Comparison of ENCODE assay signal across 9 cellular contexts in genomic region chr17:76529643-76530488, GRCh38. TPM values are rescaled to one million over a fixed set of nuclear protein-coding genes. Genes with fewer than 3 reads are reported as not detected.
A peak's percentile ranks its signal among the peaks of the same experiment; 100 is the strongest.
DNase-seq lines count a peak whose midpoint lies in the region; TF ChIP-seq lines count a peak whose summit lies in the region.
"Had no signal": no experiment of that assay in that cellular context is flagged by ENCODE, and none has a peak within 500 bp of the region (broad histone marks: within the 10 kb centered on the region; RNA-seq: fewer than 3 reads in every experiment).

No MANE protein-coding gene starts in this region.

- H2AFZ ChIP-seq in OCI-LY7 (ENCODE audit: low read length), result peak overlapping the region; percentile 82

- CTCF ChIA-PET in A673 (lab: Charles Lee), result no interaction called here
- CTCF ChIA-PET in OCI-LY7 (lab: Charles Lee; ENCODE audit: unreplicated experiment), result interaction anchor here (0.6 kb wide), 2 partner anchors 17 to 148 kb away, joined by 3 read pairs; no protein-coding TSS in a partner anchor

- peak overlapping the region; percentile 54 for H3K27ac ChIP-seq in A673 (ENCODE audit: low read depth, low read length, poor library complexity, severe bottlenecking)
- H3K27ac ChIP-seq in OCI-LY7 (ENCODE audit: low read depth, low read length, poor library complexity, severe bottlenecking), result peak overlapping the region; percentile 94
- H3K27ac ChIP-seq in epithelial cell of prostate, result peak overlapping the region; percentile 88

- H3K4me3 ChIP-seq in A673 (ENCODE audit: low read depth, low read length, poor library complexity, severe bottlenecking) (no peak overlapping the region), OCI-LY7 (ENCODE audit: low read depth, low read length, poor library complexity, severe bottlenecking) (peak overlapping the region; percentile 68)

- DNase-seq in A673 (ENCODE audit: low spot score), result peak; percentile 44
- peak; percentile 39 for DNase-seq in OCI-LY7 (ENCODE audit: low spot score)
- no peak for DNase-seq in epithelial cell of prostate (ENCODE audit: low read depth, low spot score)
- peak; percentile 81 for DNase-seq in myocyte (ENCODE audit: low read depth)
- no peak for DNase-seq in pons (ENCODE audit: low spot score)
- DNase-seq in NCI-H128 (lab: John Stamatoyannopoulos, UW; ENCODE audit: unreplicated experiment), result no peak
- no peak for DNase-seq in stimulated activated CD4-positive, alpha-beta T cell treated with anti-CD3 and anti-CD28 coated beads, Interleukin-15, amount 100 ng/mL, for 24 hours
- DNase-seq in activated gamma-delta T cell (lab: John Stamatoyannopoulos, UW), result no peak
- DNase-seq: NCI-H446 had no signal

- TF ChIP-seq CTCF in A673 (conservative IDR thresholded peaks at IDR 0.05; ENCODE audit: low read depth, low read length), result no peak
- no peak for TF ChIP-seq CTCF in OCI-LY7 (conservative IDR thresholded peaks at IDR 0.05; ENCODE audit: low read length)

- POLR2A ChIA-PET in A673 (lab: Charles Lee; ENCODE audit: low non-redundant PET), result no interaction called here
- POLR2A ChIA-PET in OCI-LY7 (lab: Charles Lee), result interaction anchor here (0.6 to 3.3 kb wide), 7 partner anchors 11 to 176 kb away, joined by 3 to 53 read pairs (median 4); partner anchors contain the start of genes PRCD and PRPSAP1

- intact Hi-C loops in A673 (cut with micrococcal nuclease; ENCODE audit: unreplicated experiment), result no loop called here
- intact Hi-C loops in OCI-LY7 (cut with micrococcal nuclease; ENCODE audit: unreplicated experiment), result no loop called here

- no peaks in the 10 kb centered on the region for H3K27me3 ChIP-seq in A673 (replicated peaks; ENCODE audit: insufficient read depth, low read depth, low read length, poor library complexity)

- H3K9me3 ChIP-seq in A673 (ENCODE audit: low read depth, low read length, poor library complexity, severe bottlenecking) (no peaks in the 10 kb centered on the region), OCI-LY7 (ENCODE audit: low read length) (no peaks in the 10 kb centered on the region)

- H3K79me2 ChIP-seq in OCI-LY7 (ENCODE audit: insufficient read depth, low read depth, low read length), result no peaks in the 10 kb centered on the region

- H3K4me2 ChIP-seq in OCI-LY7 (ENCODE audit: low read length), result peak overlapping the region; percentile 84

- no peaks in the 10 kb centered on the region for H4K20me1 ChIP-seq in OCI-LY7 (ENCODE audit: insufficient read depth, low read length)

- peaks cover 17% of the 10 kb centered on the region for H3K4me1 ChIP-seq in A673 (ENCODE audit: insufficient read depth, low read length, poor library complexity, severe bottlenecking)
- peaks cover 40% of the 10 kb centered on the region for H3K4me1 ChIP-seq in OCI-LY7 (ENCODE audit: insufficient read depth, low read length, poor library complexity, severe bottlenecking)

- H3K36me3 ChIP-seq in A673 (ENCODE audit: insufficient read depth, low read length, poor library complexity, severe bottlenecking) (no peaks in the 10 kb centered on the region), OCI-LY7 (ENCODE audit: insufficient read depth, low read length) (no peaks in the 10 kb centered on the region)

- BruUV-seq in A673 (replicated peaks; lab: Mats Ljungman, UMichigan) (no TSS peak), OCI-LY7 (replicated peaks; lab: Mats Ljungman, UMichigan) (no TSS peak)

- H3K9me2 ChIP-seq in OCI-LY7 (ENCODE audit: insufficient read depth, low read length), result no peaks in the 10 kb centered on the region

RNA-seq across cellular contexts. Expression of gene CYGB, which starts 7.6 kb away (rescaled TPM):
- total RNA-seq in A673 (2021) (0.56 and 0.61 TPM in 2 replicates), OCI-LY7 (2022) (0.22 and 0.44 TPM in 2 replicates), myocyte (3.2 and 7.7 TPM in 2 replicates)
- total RNA-seq in OCI-LY7 (2014; rRNA removed; shearing (Covaris generic)), result 0.33 and 0.57 TPM in 2 replicates
- polyA plus RNA-seq in myocyte (2012), result 2.4 TPM

RNA-seq across cellular contexts. Expression of gene PRCD, which starts 10.0 kb away (rescaled TPM):
- total RNA-seq in A673 (2021) (not detected in 2 replicates), OCI-LY7 (2022) (11.7 and 15.9 TPM in 2 replicates), myocyte (not detected in 2 replicates)
- 5.7 and 6.3 TPM in 2 replicates for total RNA-seq in OCI-LY7 (2014; rRNA removed; shearing (Covaris generic))
- polyA plus RNA-seq in myocyte (2012), result 0.54 TPM

RNA-seq across cellular contexts. Expression of gene RHBDF2, which starts 28.6 kb away (rescaled TPM):
- 20.4 and 26.5 TPM in 2 replicates for total RNA-seq in A673 (2021)
- total RNA-seq in OCI-LY7 (2014; rRNA removed; shearing (Covaris generic)), result 122 and 144 TPM in 2 replicates
- total RNA-seq in OCI-LY7 (2022), result 158 and 173 TPM in 2 replicates
- total RNA-seq in myocyte, result 6.5 and 7.5 TPM in 2 replicates
- polyA plus RNA-seq in myocyte (2012), result 10.6 TPM

RNA-seq across cellular contexts. Expression of gene ST6GALNAC2, which starts 55.8 kb away (rescaled TPM):
- total RNA-seq in A673 (2021) (not detected in 2 replicates), OCI-LY7 (2022) (not detected in 2 replicates), myocyte (0.78 and 0.91 TPM in 2 replicates)
- not detected in 2 replicates for total RNA-seq in OCI-LY7 (2014; rRNA removed; shearing (Covaris generic))
- polyA plus RNA-seq in myocyte (2012), result 4.8 TPM

Comparison
In these comparisons a context has a peak if more than half of its experiments do, and no peak if none do; other contexts are left out.
1. DNase-seq: peak in A673 (single experiment), OCI-LY7 (single experiment) and myocyte (single experiment); none in epithelial cell of prostate (single experiment), pons (single experiment), NCI-H128 (single experiment), stimulated activated CD4-positive, alpha-beta T cell treated with anti-CD3 and anti-CD28 coated beads, Interleukin-15, amount 100 ng/mL, for 24 hours (single experiment) and activated gamma-delta T cell (single experiment).
2. Peak in every context shown above with its lines, with median percentiles within 50 percentile points of each other: H3K27ac ChIP-seq.